ENCODE assay signal across 14 cellular contexts in the genomic region with DNA sequence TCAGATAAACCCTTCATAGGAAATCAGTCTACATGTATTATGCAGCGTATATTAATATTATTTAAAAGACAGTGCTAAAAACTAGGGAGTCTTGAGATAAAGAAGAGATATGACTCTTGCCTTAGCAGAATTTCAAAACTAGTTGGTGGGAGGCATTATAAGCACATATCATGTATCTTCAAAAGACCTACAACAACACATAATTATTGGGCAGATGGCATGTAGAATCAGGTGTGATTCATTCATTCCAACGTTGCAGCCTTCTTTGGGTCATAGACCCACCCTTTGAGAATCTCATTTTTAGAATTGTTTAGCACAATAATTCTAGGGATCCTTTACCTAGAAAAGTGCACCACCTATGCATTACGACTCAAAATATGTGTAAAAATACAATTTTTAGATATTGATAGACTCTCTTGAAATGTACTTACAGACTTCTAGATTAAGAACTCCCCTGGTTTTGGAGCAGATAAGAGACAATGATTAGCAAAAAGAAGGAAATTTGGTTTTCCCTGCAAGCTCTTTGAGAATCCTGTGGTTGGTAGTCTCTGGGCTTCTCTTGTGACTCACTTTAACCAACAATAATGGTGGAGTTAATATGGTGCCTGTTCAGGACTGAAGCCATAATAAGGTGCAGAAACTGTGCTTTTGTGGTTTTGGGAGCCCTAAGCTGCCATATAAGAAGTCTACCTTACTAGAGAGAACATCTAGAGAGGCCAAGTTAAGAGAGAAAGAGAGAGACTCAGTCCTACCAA.
DNase-seq lines count a peak whose midpoint lies in the region; ATAC-seq and TF ChIP-seq lines count a peak whose summit lies in the region.
"Had no signal": no experiment of that assay in that cellular context is flagged by ENCODE, and none has a peak within 500 bp of the region (broad histone marks: within the 10 kb centered on the region; RNA-seq: fewer than 3 reads in every experiment).

No MANE protein-coding gene starts in this region.

- H3K79me2 ChIP-seq in GM23248 (ENCODE audit: insufficient read depth): no peaks in the 10 kb centered on the region
- H3K79me2 ChIP-seq in PC-3 (ENCODE audit: low read length): no peaks in the 10 kb centered on the region

- H3F3A ChIP-seq in GM23248 (ENCODE audit: insufficient read depth) (peaks cover 25% of the 10 kb centered on the region), PC-3 (ENCODE audit: low read length, unreplicated experiment) (no peaks in the 10 kb centered on the region)

- no peaks in the 10 kb centered on the region for H3K9me3 ChIP-seq in GM23248 (ENCODE audit: low read depth)
- H3K9me3 ChIP-seq in PC-3 (ENCODE audit: low read length): no peaks in the 10 kb centered on the region
- H3K9me3 ChIP-seq in transverse colon: no peaks in the 10 kb centered on the region

- H3K36me3 ChIP-seq in GM23248 (ENCODE audit: low read depth) (no peaks in the 10 kb centered on the region), PC-3 (ENCODE audit: low read depth, low read length) (no peaks in the 10 kb centered on the region), transverse colon (no peaks in the 10 kb centered on the region)

- DNase-seq in GM23248 (peak; percentile 24), PC-3 (no peak), epithelial cell of prostate (ENCODE audit: low read depth, low spot score) (no peak), renal cortical epithelial cell (ENCODE audit: low read depth) (peak; percentile 15), middle frontal gyrus (ENCODE audit: extremely low spot score, low spot score) (no peak), transverse colon (no peak), GM13976 (ENCODE audit: low spot score) (no peak), NCI-H2081 (lab: John Stamatoyannopoulos, UW) (no peak)
- DNase-seq: DMS53, NCI-H1436, NCI-H2029 treated with DMSO at 0.1 percent for 48 hours, NCI-H510A, SHP77 had no signal

- H3K4me1 ChIP-seq in GM23248 (ENCODE audit: insufficient read depth) (peaks cover 51% of the 10 kb centered on the region), PC-3 (ENCODE audit: insufficient read depth, low read length) (peaks cover 30% of the 10 kb centered on the region), transverse colon (no peaks in the 10 kb centered on the region)

- H4K20me1 ChIP-seq in GM23248 (ENCODE audit: insufficient read depth): no peaks in the 10 kb centered on the region
- H4K20me1 ChIP-seq in PC-3 (ENCODE audit: low read length): no peaks in the 10 kb centered on the region

- POLR2A ChIA-PET in PC-3 (lab: Charles Lee; ENCODE audit: unreplicated experiment): interaction anchor here (0.6 kb wide), 1 partner anchor 85 kb away, joined by 3 read pairs; no protein-coding TSS in a partner anchor

- WGBS in GM23248 (ENCODE audit: low coverage in 1 of 2, low lambda C conversion rate in 2 of 2, missing lambda C conversion rate in 2 of 2), 2 experiments: 61 to 62% methylated on average over 3 of the region's 3 CpGs
- whole genome bisulfite sequencing in transverse colon (ENCODE audit: low coverage in 1 of 2), 2 donors: 74 to 76% methylated on average over 3 of the region's 3 CpGs

- CTCF ChIA-PET in PC-3 (lab: Charles Lee): no interaction called here

- ATAC-seq in PC-3: no peak
- ATAC-seq: K562 had no signal

- H3K9me2 ChIP-seq in GM23248 (ENCODE audit: insufficient read depth) (no peaks in the 10 kb centered on the region), PC-3 (replicated peaks; ENCODE audit: low read length) (no peaks in the 10 kb centered on the region)

- no peak for TF ChIP-seq EP300 in transverse colon (IDR thresholded peaks at IDR 0.05; ENCODE audit: low read depth)

- H2AFZ ChIP-seq in GM23248: 0 out of 2 replicates have a peak overlapping the region, but pooled peaks have one; percentile 10
- no peak overlapping the region for H2AFZ ChIP-seq in PC-3 (ENCODE audit: low read length)

- no peak for TF ChIP-seq CTCF in PC-3 (conservative IDR thresholded peaks at IDR 0.05; ENCODE audit: low read depth, low read length)
- no peak for TF ChIP-seq CTCF in transverse colon (IDR thresholded peaks at IDR 0.05)
- TF ChIP-seq CTCF in GM13976 (IDR thresholded peaks at IDR 0.05; ENCODE audit: borderline replicate concordance, control extremely low read depth, extremely low read depth, insufficient read depth, missing control alignments): no peak

- H3K27ac ChIP-seq in GM23248: peak overlapping the region; percentile 41
- H3K27ac ChIP-seq in PC-3 (ENCODE audit: low read length): peak overlapping the region; percentile 63
- peak overlapping the region; percentile 57 for H3K27ac ChIP-seq in epithelial cell of prostate
- no peak overlapping the region for H3K27ac ChIP-seq in transverse colon

- in situ Hi-C loops in GM23248 (cut with MboI): no loop called here
- in situ Hi-C loops in transverse colon (cut with MboI; ENCODE audit: low pct_ligation_motif_present in 1 of 4, low pct_unique_long_range_greater_than_20kb in 1 of 4, low sequenced_read_pairs in 3 of 4): no loop called here
- in situ Hi-C loops in GM13976 (cut with MboI; ENCODE audit: low sequenced_read_pairs, unreplicated experiment): loop anchor here (25.0 kb wide), 1 partner anchor 103 kb away; no protein-coding TSS in a partner anchor

- BruUV-seq in PC-3 (replicated peaks; lab: Mats Ljungman, UMichigan): no TSS peak

- H3K4me3 ChIP-seq in GM23248 (no peak overlapping the region), PC-3 (ENCODE audit: low read length) (no peak overlapping the region), transverse colon (no peak overlapping the region)
- H3K4me3 ChIP-seq: K562 had no signal

- TF ChIP-seq POLR2A in transverse colon (IDR thresholded peaks at IDR 0.05): no peak

- no peaks in the 10 kb centered on the region for H3K27me3 ChIP-seq in GM23248 (replicated peaks; ENCODE audit: insufficient read depth)
- no peaks in the 10 kb centered on the region for H3K27me3 ChIP-seq in PC-3 (ENCODE audit: low read length)
- H3K27me3 ChIP-seq in transverse colon: no peaks in the 10 kb centered on the region

- no peak overlapping the region for H3K9ac ChIP-seq in GM23248
- H3K9ac ChIP-seq in PC-3 (ENCODE audit: low read length): peak overlapping the region; percentile 40

- no peak overlapping the region for H3K4me2 ChIP-seq in GM23248 (ENCODE audit: unreplicated experiment)
- H3K4me2 ChIP-seq in PC-3 (ENCODE audit: low read length): no peak overlapping the region

- intact Hi-C loops in PC-3 (cut with micrococcal nuclease) (no loop called here), transverse colon (cut with DNase I; ENCODE audit: low total_unique reads) (no loop called here)

Comparison
In these comparisons a context has a peak if more than half of its experiments do, and no peak if none do; other contexts are left out.
1. DNase-seq: peak in GM23248 (single experiment) and renal cortical epithelial cell (single experiment); none in PC-3 (single experiment), epithelial cell of prostate (single experiment), middle frontal gyrus (single experiment), transverse colon (single experiment), GM13976 (single experiment) and NCI-H2081 (0 of 2).
2. H3K27ac ChIP-seq: peak in GM23248 (single experiment), PC-3 (single experiment) and epithelial cell of prostate (single experiment); none in transverse colon (0 of 4).